Comparison of ENCODE assay signal across 29 cellular contexts in the genomic region with DNA sequence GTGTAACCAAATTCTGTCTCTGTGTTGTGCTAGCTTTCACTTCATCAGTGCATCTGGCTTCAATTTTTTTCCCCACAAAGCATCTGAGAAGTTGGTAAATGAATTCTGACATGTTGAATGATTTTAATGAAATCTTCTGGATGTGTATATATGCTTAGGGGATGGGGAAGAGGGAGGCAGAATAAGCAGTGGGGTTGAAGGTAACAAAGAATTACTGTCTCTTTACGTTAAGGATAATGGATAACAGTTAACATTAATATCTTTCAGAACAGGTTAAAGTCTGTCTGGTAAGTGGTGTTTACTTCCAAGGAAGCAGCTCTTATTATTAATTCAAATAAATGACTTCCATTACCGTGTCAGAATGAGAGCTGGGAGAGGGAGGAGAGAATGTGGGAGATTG.
DNase-seq lines count a peak whose midpoint lies in the region; ATAC-seq, FAIRE-seq and TF ChIP-seq lines count a peak whose summit lies in the region.
"Had no signal": no experiment of that assay in that cellular context is flagged by ENCODE, and none has a peak within 500 bp of the region (broad histone marks: within the 10 kb centered on the region; RNA-seq: fewer than 3 reads in every experiment).

No MANE protein-coding gene starts in this region.

- no peaks in the 10 kb centered on the region for H3K4me1 ChIP-seq in CD8-positive, alpha-beta memory T cell (ENCODE audit: insufficient read depth, low read length)
- peaks cover 0 to 6% (median 0%) of the 10 kb centered on the region in 9 donors for H3K4me1 ChIP-seq in heart right ventricle

- POLR2A ChIA-PET in CD8-positive, alpha-beta memory T cell (lab: Charles Lee): no interaction called here

- H3K9me3 Mint-ChIP-seq in mesothelial cell of epicardium: peaks cover 5% of the 10 kb centered on the region
- H3K9me3 Mint-ChIP-seq in CD8-positive, alpha-beta memory T cell: no peaks in the 10 kb centered on the region
- H3K9me3 Mint-ChIP-seq: GM23338, IgD-negative memory B cell had no signal

- FAIRE-seq in H54 (lab: Jason Lieb, UNC): peak; percentile 23
- FAIRE-seq: A204.1, GM12878 had no signal

- 71 to 89% methylated on average over 2 of the region's 2 CpGs for WGBS in heart right ventricle, 2 donors

- intact Hi-C loops in heart right ventricle (cut with DNase I): no loop called here

- H3K36me3 Mint-ChIP-seq in mesothelial cell of epicardium: peaks cover 11% of the 10 kb centered on the region
- peaks cover 0 to 8% (median 2%) of the 10 kb centered on the region in 3 donors for H3K36me3 Mint-ChIP-seq in CD8-positive, alpha-beta memory T cell

- DNase-seq in H54 (ENCODE audit: insufficient read length, low spot score) (no peak), mesothelial cell of epicardium (ENCODE audit: low spot score in 2 of 2, unreplicated experiment in 2 of 2) (no peak), retina (peak; percentile 15), mucosa of gallbladder (ENCODE audit: low spot score) (no peak), heart right ventricle (no peak)
- DNase-seq in CD8-positive, alpha-beta memory T cell: no peak
- no peak for DNase-seq in activated CD4-positive, alpha-beta T cell treated with anti-CD3 and anti-CD28 coated beads for 48 hours
- DNase-seq: C1 segment of cervical spinal cord; CD4-positive, alpha-beta memory T cell; DMS 273 treated with DMSO at 0.1 percent for 48 hours; DMS79; EL; GDM1; HCEC 1CT; NCI-H1092 treated with DMSO at 0.1 percent for 48 hours; NCI-H1436; NCI-H187; NCI-H2081 treated with DMSO at 0.1 percent for 48 hours; NCI-H2171; NCI-H524 treated with DMSO at 0.1 percent for 48 hours; Right ventricle myocardium superior; RPMI8226 had no signal

- H3K27me3 ChIP-seq in CD8-positive, alpha-beta memory T cell (ENCODE audit: insufficient read depth, low read length, poor library complexity, severe bottlenecking): no peaks in the 10 kb centered on the region
- no peaks in the 10 kb centered on the region for H3K27me3 ChIP-seq in heart right ventricle
- H3K27me3 ChIP-seq: SJSA1 had no signal

- H3K27ac ChIP-seq in VCaP: peak overlapping the region; percentile 74
- no peak overlapping the region for H3K27ac ChIP-seq in CD8-positive, alpha-beta memory T cell (ENCODE audit: low read depth, low read length)
- no peak overlapping the region for H3K27ac ChIP-seq in heart right ventricle
- H3K27ac ChIP-seq: KMS-11, SJSA1 had no signal

- H3K4me3 Mint-ChIP-seq in mesothelial cell of epicardium: no peak overlapping the region
- no peak overlapping the region for H3K4me3 Mint-ChIP-seq in CD8-positive, alpha-beta memory T cell
- H3K4me3 Mint-ChIP-seq: GM23338, IgD-negative memory B cell had no signal

- CTCF ChIA-PET in CD8-positive, alpha-beta memory T cell (lab: Charles Lee): no interaction called here

- no peak for TF ChIP-seq POLR2A in H54 (IDR thresholded peaks at IDR 0.05; ENCODE audit: low read depth, low read length)

- ATAC-seq in heart right ventricle: no peak
- ATAC-seq: GM12878, GM23338 had no signal

- peak overlapping the region; percentile 79 for H3K27ac Mint-ChIP-seq in mesothelial cell of epicardium
- H3K27ac Mint-ChIP-seq in CD8-positive, alpha-beta memory T cell: no peak overlapping the region
- H3K27ac Mint-ChIP-seq: GM23338 had no signal

- H3K36me3 ChIP-seq in CD8-positive, alpha-beta memory T cell (ENCODE audit: insufficient read depth, low read length): no peaks in the 10 kb centered on the region
- peaks cover 0 to 15% (median 7%) of the 10 kb centered on the region in 9 donors for H3K36me3 ChIP-seq in heart right ventricle
- H3K36me3 ChIP-seq: SJSA1 had no signal

- no peaks in the 10 kb centered on the region for H3K9me3 ChIP-seq in CD8-positive, alpha-beta memory T cell (ENCODE audit: low read length)
- peaks cover 0 to 4% (median 0%) of the 10 kb centered on the region in 11 donors for H3K9me3 ChIP-seq in heart right ventricle
- H3K9me3 ChIP-seq: SJSA1 had no signal

- H3K27me3 Mint-ChIP-seq in mesothelial cell of epicardium (ENCODE audit: low read depth): no peaks in the 10 kb centered on the region
- no peaks in the 10 kb centered on the region for H3K27me3 Mint-ChIP-seq in CD8-positive, alpha-beta memory T cell
- H3K27me3 Mint-ChIP-seq: CD4-positive, alpha-beta memory T cell; IgD-negative memory B cell had no signal

- no peak overlapping the region for H3K4me3 ChIP-seq in CD8-positive, alpha-beta memory T cell (ENCODE audit: low read length)
- H3K4me3 ChIP-seq in heart right ventricle: no peak overlapping the region
- H3K4me3 ChIP-seq: GM12878, GM23338, SJSA1 had no signal

- H3K4me1 Mint-ChIP-seq in mesothelial cell of epicardium: peaks cover 41% of the 10 kb centered on the region
- no peaks in the 10 kb centered on the region for H3K4me1 Mint-ChIP-seq in CD8-positive, alpha-beta memory T cell
- H3K4me1 Mint-ChIP-seq: CD4-positive, alpha-beta memory T cell had no signal

- TF ChIP-seq CTCF in VCaP (conservative IDR thresholded peaks at IDR 0.05) (no peak), mesothelial cell of epicardium (IDR thresholded peaks at IDR 0.05; ENCODE audit: unreplicated experiment) (no peak), heart right ventricle (IDR thresholded peaks at IDR 0.05) (no peak)
